In the genomic region with DNA sequence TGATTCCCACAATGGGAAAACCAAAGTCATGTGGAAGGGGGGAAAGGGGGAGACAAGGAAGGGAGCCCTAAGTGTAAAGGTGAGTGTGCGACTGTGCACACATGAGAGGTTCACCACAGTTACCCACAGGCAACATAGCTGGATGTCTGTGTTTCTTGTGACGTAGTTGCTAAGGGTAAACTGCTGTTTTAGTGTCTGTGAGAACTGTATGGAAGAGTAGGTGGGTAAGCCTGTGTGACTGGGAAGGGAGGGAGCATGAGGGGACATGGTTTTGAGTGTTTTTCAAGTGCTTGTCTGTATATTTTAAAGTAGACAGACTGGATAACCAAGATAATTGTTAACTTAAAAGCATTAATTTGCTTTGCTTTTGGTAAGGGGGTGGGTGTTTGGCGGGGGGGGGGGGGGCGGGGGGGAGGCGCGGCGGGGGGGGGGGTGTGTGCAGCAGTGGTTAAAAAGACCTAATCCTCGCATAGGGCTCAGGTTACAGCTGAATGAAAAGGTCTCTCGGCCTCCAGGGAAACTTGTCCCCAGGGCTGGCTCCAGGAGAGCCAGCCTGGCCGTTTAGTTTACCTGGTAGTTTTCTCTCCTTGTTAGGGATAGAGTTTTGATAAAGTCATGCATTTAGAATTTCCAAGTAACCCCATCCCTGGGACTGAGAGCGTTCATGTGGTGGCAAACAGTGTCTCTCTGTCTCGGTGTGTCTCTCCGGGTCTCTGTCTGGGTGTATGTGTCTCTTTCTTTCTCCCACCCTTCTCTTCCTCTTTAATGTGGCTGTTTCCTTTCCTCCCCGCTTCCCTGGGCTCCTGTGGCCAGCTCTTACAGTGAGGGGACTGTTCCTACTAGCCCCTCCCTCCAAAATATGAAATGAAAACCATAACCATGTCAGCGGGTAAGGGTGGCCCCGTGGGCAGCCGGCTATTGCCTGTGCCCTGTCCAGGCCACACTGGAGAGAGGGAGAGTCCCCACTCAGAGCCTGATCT, we compare ENCODE assay signal across 19 cellular contexts. TPM values are rescaled to one million over a fixed set of nuclear protein-coding genes. Genes with fewer than 3 reads are reported as not detected.
DNase-seq lines count a peak whose midpoint lies in the region; ATAC-seq and TF ChIP-seq lines count a peak whose summit lies in the region.
"Had no signal": no experiment of that assay in that cellular context is flagged by ENCODE, and none has a peak within 500 bp of the region (broad histone marks: within the 10 kb centered on the region; RNA-seq: fewer than 3 reads in every experiment).

No MANE protein-coding gene starts in this region.

- H3K9ac ChIP-seq in neural cell (ENCODE audit: low read length) = peak overlapping the region; percentile 13

- intact Hi-C loops in activated T-helper 2 cell treated with anti-CD3 and anti-CD28 coated beads, Interferon-gamma antibody, Interleukin-2, Interleukin-4, amounts not matched to agents 10 μg/mL and 5 μg/mL and 100 μg/mL, durations not matched to agents 14 hours and 24 hours and 36 hours (cut with micrococcal nuclease) = no loop called here

- H3K9me2 ChIP-seq in neural cell (ENCODE audit: insufficient read depth, low read length) = no peaks in the 10 kb centered on the region

- DNase-seq in DMS153 (lab: John Stamatoyannopoulos, UW) (peak; percentile 15), WERI-Rb-1 (peak; percentile 44), EL (no peak)
- DNase-seq in activated T-helper 2 cell treated with anti-CD3 and anti-CD28 coated beads, Interferon-gamma antibody, Interleukin-2, Interleukin-4, amounts not matched to agents 10 μg/mL and 5 μg/mL and 100 μg/mL, durations not matched to agents 14 hours and 24 hours and 36 hours (ENCODE audit: low spot score) = no peak
- DNase-seq: activated CD4-positive, alpha-beta T cell treated with anti-CD3 and anti-CD28 coated beads for 48 hours; activated T-cell treated with anti-CD3 and anti-CD28 coated beads, Interleukin-2, amount 50 U/mL, for 1 hour; amniotic stem cell; natural killer cell; NCI-H2171; T-cell had no signal

- H3K27me3 ChIP-seq in WERI-Rb-1 (ENCODE audit: insufficient read depth, low read depth, severe bottlenecking) (peaks cover 13% of the 10 kb centered on the region), neural cell (ENCODE audit: insufficient read depth, low read depth, low read length) (no peaks in the 10 kb centered on the region)

- peaks cover 38% of the 10 kb centered on the region for H3K4me1 ChIP-seq in HEK293 (ENCODE audit: control insufficient read depth, insufficient read depth, low read length)

- H3K4me3 Mint-ChIP-seq in activated T-helper 2 cell treated with anti-CD3 and anti-CD28 coated beads, Interferon-gamma antibody, Interleukin-2, Interleukin-4, amounts not matched to agents 10 μg/mL and 5 μg/mL and 100 μg/mL, durations not matched to agents 14 hours and 24 hours and 36 hours (ENCODE audit: low read depth) = no peak overlapping the region
- H3K4me3 Mint-ChIP-seq: natural killer cell, T-cell had no signal

- peak overlapping the region; percentile 92 for H3K4me2 ChIP-seq in neural cell (ENCODE audit: low read length)

- TF ChIP-seq RAD21 in neural cell (conservative IDR thresholded peaks at IDR 0.05) = no peak

- no peaks in the 10 kb centered on the region for H3F3A ChIP-seq in neural cell (ENCODE audit: insufficient read depth, low read length, poor library complexity, severe bottlenecking)

- ATAC-seq in GM18907 (IDR thresholded peaks at IDR 0.05; ENCODE audit: unreplicated experiment) = no peak
- ATAC-seq in HG02678 (IDR thresholded peaks at IDR 0.05; ENCODE audit: unreplicated experiment) = no peak
- ATAC-seq: foreskin keratinocyte, HCT116, natural killer cell, Panc1, T-cell had no signal

- no peaks in the 10 kb centered on the region for H3K9me3 Mint-ChIP-seq in activated T-helper 2 cell treated with anti-CD3 and anti-CD28 coated beads, Interferon-gamma antibody, Interleukin-2, Interleukin-4, amounts not matched to agents 10 μg/mL and 5 μg/mL and 100 μg/mL, durations not matched to agents 14 hours and 24 hours and 36 hours
- H3K9me3 Mint-ChIP-seq: natural killer cell, T-cell had no signal

- H3K4me3 ChIP-seq in HEK293 (ENCODE audit: low read depth, low read length) = no peak overlapping the region
- no peak overlapping the region for H3K4me3 ChIP-seq in WERI-Rb-1 (ENCODE audit: low read depth, low read length)
- H3K4me3 ChIP-seq in neural cell (ENCODE audit: low read length) = peak overlapping the region; percentile 97

- H3K9me3 ChIP-seq in HEK293 (ENCODE audit: control insufficient read depth, insufficient read depth, low read depth, low read length) = no peaks in the 10 kb centered on the region
- H3K9me3 ChIP-seq in WERI-Rb-1 (ENCODE audit: severe bottlenecking) = no peaks in the 10 kb centered on the region
- no peaks in the 10 kb centered on the region for H3K9me3 ChIP-seq in neural cell (ENCODE audit: low read length)

- TF ChIP-seq CTCF in HEK293 (tag by site-specific recombination; IDR thresholded peaks at IDR 0.05) (no peak), WERI-Rb-1 (IDR thresholded peaks at IDR 0.05; ENCODE audit: low read depth, low read length) (no peak), neural cell (IDR thresholded peaks at IDR 0.05; ENCODE audit: poor library complexity, severe bottlenecking) (no peak)

- H3K36me3 ChIP-seq in HEK293 (ENCODE audit: control insufficient read depth in 2 of 2, insufficient read depth in 1 of 2, low read length in 2 of 2) (no peaks in the 10 kb centered on the region), WERI-Rb-1 (no peaks in the 10 kb centered on the region), neural cell (ENCODE audit: insufficient read depth, low read length) (no peaks in the 10 kb centered on the region)

- no peak overlapping the region for H2AFZ ChIP-seq in neural cell (ENCODE audit: low read depth, low read length)

- H3K79me2 ChIP-seq in neural cell (replicated peaks; ENCODE audit: insufficient read depth, low read length) = peaks cover 54% of the 10 kb centered on the region

- H3K27me3 Mint-ChIP-seq in activated T-helper 2 cell treated with anti-CD3 and anti-CD28 coated beads, Interferon-gamma antibody, Interleukin-2, Interleukin-4, amounts not matched to agents 10 μg/mL and 5 μg/mL and 100 μg/mL, durations not matched to agents 14 hours and 24 hours and 36 hours (ENCODE audit: low read depth) = peaks cover 61% of the 10 kb centered on the region

- no peaks in the 10 kb centered on the region for H4K20me1 ChIP-seq in neural cell (ENCODE audit: insufficient read depth)

- H3K27ac ChIP-seq in HEK293 (ENCODE audit: extremely low read depth, low read depth, low read length) (no peak overlapping the region), WERI-Rb-1 (no peak overlapping the region), neural cell (ENCODE audit: low read length) (no peak overlapping the region)
- H3K27ac ChIP-seq: foreskin keratinocyte had no signal

- H3K27ac Mint-ChIP-seq in activated T-helper 2 cell treated with anti-CD3 and anti-CD28 coated beads, Interferon-gamma antibody, Interleukin-2, Interleukin-4, amounts not matched to agents 10 μg/mL and 5 μg/mL and 100 μg/mL, durations not matched to agents 14 hours and 24 hours and 36 hours = no peak overlapping the region
- H3K27ac Mint-ChIP-seq: natural killer cell had no signal

- H3K36me3 Mint-ChIP-seq in activated T-helper 2 cell treated with anti-CD3 and anti-CD28 coated beads, Interferon-gamma antibody, Interleukin-2, Interleukin-4, amounts not matched to agents 10 μg/mL and 5 μg/mL and 100 μg/mL, durations not matched to agents 14 hours and 24 hours and 36 hours (ENCODE audit: low read depth) = no peaks in the 10 kb centered on the region
- H3K36me3 Mint-ChIP-seq: natural killer cell had no signal

- peaks cover 3% of the 10 kb centered on the region for H3K4me1 Mint-ChIP-seq in activated T-helper 2 cell treated with anti-CD3 and anti-CD28 coated beads, Interferon-gamma antibody, Interleukin-2, Interleukin-4, amounts not matched to agents 10 μg/mL and 5 μg/mL and 100 μg/mL, durations not matched to agents 14 hours and 24 hours and 36 hours (ENCODE audit: low read depth)

- CTCF ChIA-PET in HEK293 (lab: Yijun Ruan, JAX) = interaction anchor here (0.5 to 7.3 kb wide), 6 partner anchors 11 to 70 kb away, joined by 3 to 49 read pairs (median 14); no protein-coding TSS in a partner anchor

- TF ChIP-seq EP300 in neural cell (conservative IDR thresholded peaks at IDR 0.05; ENCODE audit: poor library complexity, severe bottlenecking) = no peak

- POLR2A ChIA-PET in HEK293 (lab: Yijun Ruan, JAX) = no interaction called here

TF ChIP-seq in neural cell, 6 proteins besides CTCF, POLR2A, EP300 and RAD21 (continues in another document):
- TF ChIP-seq TAF1 (IDR thresholded peaks at IDR 0.05; ENCODE audit: low read depth) (no peak), SMC3 (conservative IDR thresholded peaks at IDR 0.05; ENCODE audit: poor library complexity) (no peak), MXI1 (conservative IDR thresholded peaks at IDR 0.05; ENCODE audit: poor library complexity, severe bottlenecking) (no peak)

RNA-seq across cellular contexts. Expression of a gene that starts 3.4 kb away (rescaled TPM):
- 7.3 and 9.1 TPM in 2 replicates for polyA plus RNA-seq in neural cell
- polyA minus RNA-seq in neural cell = 9.7 and 12.4 TPM in 2 replicates
- total RNA-seq in activated T-helper 2 cell treated with anti-CD3 and anti-CD28 coated beads, Interferon-gamma antibody, Interleukin-2, Interleukin-4, amounts not matched to agents 10 μg/mL and 5 μg/mL and 100 μg/mL, durations not matched to agents 14 hours and 24 hours and 36 hours = not detected in 2 replicates
- total RNA-seq: foreskin keratinocyte, HT-29 had no signal
- polyA plus RNA-seq: CD14-positive monocyte had no signal

RNA-seq across cellular contexts. Expression of a gene that starts 42.4 kb away (rescaled TPM):
- polyA plus RNA-seq in neural cell = 26.3 and 38.6 TPM in 2 replicates
- polyA minus RNA-seq in neural cell = 21.7 and 25.9 TPM in 2 replicates
- 37.5 and 39.8 TPM in 2 replicates for total RNA-seq in activated T-helper 2 cell treated with anti-CD3 and anti-CD28 coated beads, Interferon-gamma antibody, Interleukin-2, Interleukin-4, amounts not matched to agents 10 μg/mL and 5 μg/mL and 100 μg/mL, durations not matched to agents 14 hours and 24 hours and 36 hours

Comparison
In these comparisons a context has a peak if more than half of its experiments do, and no peak if none do; other contexts are left out.
1. DNase-seq: peak in DMS153 (single experiment) and WERI-Rb-1 (single experiment); none in activated T-helper 2 cell treated with anti-CD3 and anti-CD28 coated beads, Interferon-gamma antibody, Interleukin-2, Interleukin-4, amounts not matched to agents 10 μg/mL and 5 μg/mL and 100 μg/mL, durations not matched to agents 14 hours and 24 hours and 36 hours (single experiment) and EL (single experiment).